In the genomic region with DNA sequence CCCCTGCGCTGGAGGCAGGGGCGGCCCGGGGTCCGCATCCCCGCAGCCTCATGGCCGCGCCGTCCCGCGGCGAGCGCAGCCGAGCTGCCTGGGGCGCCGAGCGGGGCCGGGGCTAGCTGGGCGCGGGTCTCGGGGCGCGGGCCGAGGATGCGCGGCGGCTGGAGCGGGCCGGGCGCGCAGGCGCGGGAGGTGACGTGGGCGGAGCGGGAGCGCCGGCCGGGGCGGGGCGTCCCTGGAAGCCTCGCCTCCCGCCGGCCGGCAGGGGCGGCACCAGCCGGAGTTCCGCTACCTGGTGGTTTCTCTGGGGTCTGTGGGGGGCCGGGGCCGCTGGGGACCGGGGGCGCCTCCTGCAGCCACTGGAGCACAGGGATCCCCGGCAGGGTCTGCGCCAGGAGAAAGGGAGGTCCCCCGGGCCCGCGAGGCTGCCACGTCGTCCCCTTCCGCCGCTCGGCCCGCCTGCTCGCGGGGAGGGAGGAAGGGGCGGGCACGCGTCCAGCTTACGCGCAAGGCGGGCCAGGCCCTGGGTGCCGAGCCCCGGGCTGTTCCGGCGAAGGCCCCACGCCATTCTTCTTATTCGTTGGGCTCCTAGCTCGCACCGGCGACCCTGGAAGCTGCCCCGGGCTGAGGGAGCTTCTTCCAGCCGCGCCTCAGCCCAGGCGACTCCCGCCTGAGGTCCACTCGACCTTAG, we compare ENCODE assay signal across 1 cellular context.
A peak's percentile ranks its signal among the peaks of the same experiment; 100 is the strongest.
TF ChIP-seq lines count a peak whose summit lies in the region.

A gene with protein sequence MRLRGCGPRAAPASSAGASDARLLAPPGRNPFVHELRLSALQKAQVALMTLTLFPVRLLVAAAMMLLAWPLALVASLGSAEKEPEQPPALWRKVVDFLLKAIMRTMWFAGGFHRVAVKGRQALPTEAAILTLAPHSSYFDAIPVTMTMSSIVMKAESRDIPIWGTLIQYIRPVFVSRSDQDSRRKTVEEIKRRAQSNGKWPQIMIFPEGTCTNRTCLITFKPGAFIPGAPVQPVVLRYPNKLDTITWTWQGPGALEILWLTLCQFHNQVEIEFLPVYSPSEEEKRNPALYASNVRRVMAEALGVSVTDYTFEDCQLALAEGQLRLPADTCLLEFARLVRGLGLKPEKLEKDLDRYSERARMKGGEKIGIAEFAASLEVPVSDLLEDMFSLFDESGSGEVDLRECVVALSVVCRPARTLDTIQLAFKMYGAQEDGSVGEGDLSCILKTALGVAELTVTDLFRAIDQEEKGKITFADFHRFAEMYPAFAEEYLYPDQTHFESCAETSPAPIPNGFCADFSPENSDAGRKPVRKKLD (minus strand): TSS at position 168 of the 688 bp plus-strand sequence. CDS start 116 bp downstream, at position 52.

TF ChIP-seq in HepG2, 621 proteins besides CTCF, POLR2A, EP300 and RAD21 (continued from another document):
- TF ChIP-seq, protein P1, sequence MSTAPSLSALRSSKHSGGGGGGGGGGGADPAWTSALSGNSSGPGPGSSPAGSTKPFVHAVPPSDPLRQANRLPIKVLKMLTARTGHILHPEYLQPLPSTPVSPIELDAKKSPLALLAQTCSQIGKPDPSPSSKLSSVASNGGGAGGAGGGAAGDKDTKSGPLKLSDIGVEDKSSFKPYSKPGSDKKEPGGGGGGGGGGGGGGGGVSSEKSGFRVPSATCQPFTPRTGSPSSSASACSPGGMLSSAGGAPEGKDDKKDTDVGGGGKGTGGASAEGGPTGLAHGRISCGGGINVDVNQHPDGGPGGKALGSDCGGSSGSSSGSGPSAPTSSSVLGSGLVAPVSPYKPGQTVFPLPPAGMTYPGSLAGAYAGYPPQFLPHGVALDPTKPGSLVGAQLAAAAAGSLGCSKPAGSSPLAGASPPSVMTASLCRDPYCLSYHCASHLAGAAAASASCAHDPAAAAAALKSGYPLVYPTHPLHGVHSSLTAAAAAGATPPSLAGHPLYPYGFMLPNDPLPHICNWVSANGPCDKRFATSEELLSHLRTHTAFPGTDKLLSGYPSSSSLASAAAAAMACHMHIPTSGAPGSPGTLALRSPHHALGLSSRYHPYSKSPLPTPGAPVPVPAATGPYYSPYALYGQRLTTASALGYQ (CRISPR knock-in tag; IDR thresholded peaks at IDR 0.05) = no peak
- no peak for TF ChIP-seq CHD2 (IDR thresholded peaks at IDR 0.05; ENCODE audit: low read depth, low read length)
- peak; percentile 79 for TF ChIP-seq RBFOX2 (IDR thresholded peaks at IDR 0.05; ENCODE audit: low read depth, low read length)
- no peak for TF ChIP-seq ZNF567 (CRISPR knock-in tag; IDR thresholded peaks at IDR 0.05; ENCODE audit: borderline replicate concordance)
- TF ChIP-seq ZNF782 (CRISPR knock-in tag; IDR thresholded peaks at IDR 0.05; ENCODE audit: borderline replicate concordance) = no peak
- TF ChIP-seq TCF7L2 (IDR thresholded peaks at IDR 0.05; ENCODE audit: low read depth, low read length) = no peak
- TF ChIP-seq ZMYM3 (CRISPR knock-in tag; IDR thresholded peaks at IDR 0.05) = 0 out of 2 replicates have a peak, but pooled peaks have one; percentile 23
- no peak for TF ChIP-seq ZNF282 (IDR thresholded peaks at IDR 0.05; ENCODE audit: partially characterized antibody)
- no peak for TF ChIP-seq ZNF747 (CRISPR knock-in tag; IDR thresholded peaks at IDR 0.05; ENCODE audit: borderline replicate concordance)
- no peak for TF ChIP-seq HDAC1 (CRISPR knock-in tag; IDR thresholded peaks at IDR 0.05)
- TF ChIP-seq ZNF780A (CRISPR knock-in tag; IDR thresholded peaks at IDR 0.05) = no peak
- TF ChIP-seq ZNF331 (CRISPR knock-in tag; IDR thresholded peaks at IDR 0.05) = peak; percentile 34; the same call in 1 of the 2 replicates
- TF ChIP-seq TGIF2 (CRISPR knock-in tag; IDR thresholded peaks at IDR 0.05) = no peak
- peak; percentile 60 for TF ChIP-seq ETV5 (CRISPR knock-in tag; IDR thresholded peaks at IDR 0.05; ENCODE audit: borderline replicate concordance)
- TF ChIP-seq, protein P2, sequence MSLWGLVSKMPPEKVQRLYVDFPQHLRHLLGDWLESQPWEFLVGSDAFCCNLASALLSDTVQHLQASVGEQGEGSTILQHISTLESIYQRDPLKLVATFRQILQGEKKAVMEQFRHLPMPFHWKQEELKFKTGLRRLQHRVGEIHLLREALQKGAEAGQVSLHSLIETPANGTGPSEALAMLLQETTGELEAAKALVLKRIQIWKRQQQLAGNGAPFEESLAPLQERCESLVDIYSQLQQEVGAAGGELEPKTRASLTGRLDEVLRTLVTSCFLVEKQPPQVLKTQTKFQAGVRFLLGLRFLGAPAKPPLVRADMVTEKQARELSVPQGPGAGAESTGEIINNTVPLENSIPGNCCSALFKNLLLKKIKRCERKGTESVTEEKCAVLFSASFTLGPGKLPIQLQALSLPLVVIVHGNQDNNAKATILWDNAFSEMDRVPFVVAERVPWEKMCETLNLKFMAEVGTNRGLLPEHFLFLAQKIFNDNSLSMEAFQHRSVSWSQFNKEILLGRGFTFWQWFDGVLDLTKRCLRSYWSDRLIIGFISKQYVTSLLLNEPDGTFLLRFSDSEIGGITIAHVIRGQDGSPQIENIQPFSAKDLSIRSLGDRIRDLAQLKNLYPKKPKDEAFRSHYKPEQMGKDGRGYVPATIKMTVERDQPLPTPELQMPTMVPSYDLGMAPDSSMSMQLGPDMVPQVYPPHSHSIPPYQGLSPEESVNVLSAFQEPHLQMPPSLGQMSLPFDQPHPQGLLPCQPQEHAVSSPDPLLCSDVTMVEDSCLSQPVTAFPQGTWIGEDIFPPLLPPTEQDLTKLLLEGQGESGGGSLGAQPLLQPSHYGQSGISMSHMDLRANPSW (CRISPR knock-in tag; IDR thresholded peaks at IDR 0.05; ENCODE audit: borderline replicate concordance) = no peak
- TF ChIP-seq ZNF160 (CRISPR knock-in tag; IDR thresholded peaks at IDR 0.05) = no peak
- no peak for TF ChIP-seq KLF15 (CRISPR knock-in tag; IDR thresholded peaks at IDR 0.05; ENCODE audit: borderline replicate concordance)
- no peak for TF ChIP-seq SP140L (CRISPR knock-in tag; IDR thresholded peaks at IDR 0.05; ENCODE audit: borderline replicate concordance)
- no peak for TF ChIP-seq NONO (IDR thresholded peaks at IDR 0.05)
- no peak for TF ChIP-seq NONO (CRISPR knock-in tag; conservative IDR thresholded peaks at IDR 0.05)
- TF ChIP-seq, protein P3, sequence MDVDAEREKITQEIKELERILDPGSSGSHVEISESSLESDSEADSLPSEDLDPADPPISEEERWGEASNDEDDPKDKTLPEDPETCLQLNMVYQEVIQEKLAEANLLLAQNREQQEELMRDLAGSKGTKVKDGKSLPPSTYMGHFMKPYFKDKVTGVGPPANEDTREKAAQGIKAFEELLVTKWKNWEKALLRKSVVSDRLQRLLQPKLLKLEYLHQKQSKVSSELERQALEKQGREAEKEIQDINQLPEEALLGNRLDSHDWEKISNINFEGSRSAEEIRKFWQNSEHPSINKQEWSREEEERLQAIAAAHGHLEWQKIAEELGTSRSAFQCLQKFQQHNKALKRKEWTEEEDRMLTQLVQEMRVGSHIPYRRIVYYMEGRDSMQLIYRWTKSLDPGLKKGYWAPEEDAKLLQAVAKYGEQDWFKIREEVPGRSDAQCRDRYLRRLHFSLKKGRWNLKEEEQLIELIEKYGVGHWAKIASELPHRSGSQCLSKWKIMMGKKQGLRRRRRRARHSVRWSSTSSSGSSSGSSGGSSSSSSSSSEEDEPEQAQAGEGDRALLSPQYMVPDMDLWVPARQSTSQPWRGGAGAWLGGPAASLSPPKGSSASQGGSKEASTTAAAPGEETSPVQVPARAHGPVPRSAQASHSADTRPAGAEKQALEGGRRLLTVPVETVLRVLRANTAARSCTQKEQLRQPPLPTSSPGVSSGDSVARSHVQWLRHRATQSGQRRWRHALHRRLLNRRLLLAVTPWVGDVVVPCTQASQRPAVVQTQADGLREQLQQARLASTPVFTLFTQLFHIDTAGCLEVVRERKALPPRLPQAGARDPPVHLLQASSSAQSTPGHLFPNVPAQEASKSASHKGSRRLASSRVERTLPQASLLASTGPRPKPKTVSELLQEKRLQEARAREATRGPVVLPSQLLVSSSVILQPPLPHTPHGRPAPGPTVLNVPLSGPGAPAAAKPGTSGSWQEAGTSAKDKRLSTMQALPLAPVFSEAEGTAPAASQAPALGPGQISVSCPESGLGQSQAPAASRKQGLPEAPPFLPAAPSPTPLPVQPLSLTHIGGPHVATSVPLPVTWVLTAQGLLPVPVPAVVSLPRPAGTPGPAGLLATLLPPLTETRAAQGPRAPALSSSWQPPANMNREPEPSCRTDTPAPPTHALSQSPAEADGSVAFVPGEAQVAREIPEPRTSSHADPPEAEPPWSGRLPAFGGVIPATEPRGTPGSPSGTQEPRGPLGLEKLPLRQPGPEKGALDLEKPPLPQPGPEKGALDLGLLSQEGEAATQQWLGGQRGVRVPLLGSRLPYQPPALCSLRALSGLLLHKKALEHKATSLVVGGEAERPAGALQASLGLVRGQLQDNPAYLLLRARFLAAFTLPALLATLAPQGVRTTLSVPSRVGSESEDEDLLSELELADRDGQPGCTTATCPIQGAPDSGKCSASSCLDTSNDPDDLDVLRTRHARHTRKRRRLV (CRISPR knock-in tag; IDR thresholded peaks at IDR 0.05) = no peak
- TF ChIP-seq ZNF335 (CRISPR knock-in tag; IDR thresholded peaks at IDR 0.05) = no peak
- peak; percentile 53; the same call in 1 of the 2 replicates for TF ChIP-seq HIVEP1 (CRISPR knock-in tag; IDR thresholded peaks at IDR 0.05)
- TF ChIP-seq ZBTB14 (CRISPR knock-in tag; IDR thresholded peaks at IDR 0.05) = no peak
- no peak for TF ChIP-seq ZNF703 (CRISPR knock-in tag; IDR thresholded peaks at IDR 0.05; ENCODE audit: borderline replicate concordance)
- TF ChIP-seq CENPBD1 (CRISPR knock-in tag; IDR thresholded peaks at IDR 0.05; ENCODE audit: borderline replicate concordance, low read depth) = no peak
- TF ChIP-seq, protein P4, sequence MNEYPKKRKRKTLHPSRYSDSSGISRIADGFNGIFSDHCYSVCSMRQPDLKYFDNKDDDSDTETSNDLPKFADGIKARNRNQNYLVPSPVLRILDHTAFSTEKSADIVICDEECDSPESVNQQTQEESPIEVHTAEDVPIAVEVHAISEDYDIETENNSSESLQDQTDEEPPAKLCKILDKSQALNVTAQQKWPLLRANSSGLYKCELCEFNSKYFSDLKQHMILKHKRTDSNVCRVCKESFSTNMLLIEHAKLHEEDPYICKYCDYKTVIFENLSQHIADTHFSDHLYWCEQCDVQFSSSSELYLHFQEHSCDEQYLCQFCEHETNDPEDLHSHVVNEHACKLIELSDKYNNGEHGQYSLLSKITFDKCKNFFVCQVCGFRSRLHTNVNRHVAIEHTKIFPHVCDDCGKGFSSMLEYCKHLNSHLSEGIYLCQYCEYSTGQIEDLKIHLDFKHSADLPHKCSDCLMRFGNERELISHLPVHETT (CRISPR knock-in tag; conservative IDR thresholded peaks at IDR 0.05) = no peak
- TF ChIP-seq, protein P5, sequence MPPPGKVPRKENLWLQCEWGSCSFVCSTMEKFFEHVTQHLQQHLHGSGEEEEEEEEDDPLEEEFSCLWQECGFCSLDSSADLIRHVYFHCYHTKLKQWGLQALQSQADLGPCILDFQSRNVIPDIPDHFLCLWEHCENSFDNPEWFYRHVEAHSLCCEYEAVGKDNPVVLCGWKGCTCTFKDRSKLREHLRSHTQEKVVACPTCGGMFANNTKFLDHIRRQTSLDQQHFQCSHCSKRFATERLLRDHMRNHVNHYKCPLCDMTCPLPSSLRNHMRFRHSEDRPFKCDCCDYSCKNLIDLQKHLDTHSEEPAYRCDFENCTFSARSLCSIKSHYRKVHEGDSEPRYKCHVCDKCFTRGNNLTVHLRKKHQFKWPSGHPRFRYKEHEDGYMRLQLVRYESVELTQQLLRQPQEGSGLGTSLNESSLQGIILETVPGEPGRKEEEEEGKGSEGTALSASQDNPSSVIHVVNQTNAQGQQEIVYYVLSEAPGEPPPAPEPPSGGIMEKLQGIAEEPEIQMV (CRISPR knock-in tag; IDR thresholded peaks at IDR 0.05; ENCODE audit: low read depth) = no peak
- no peak for TF ChIP-seq NR2F6 (IDR thresholded peaks at IDR 0.05)
- TF ChIP-seq NR2F6 (CRISPR knock-in tag; IDR thresholded peaks at IDR 0.05) = no peak
- TF ChIP-seq POLR2G (IDR thresholded peaks at IDR 0.05; ENCODE audit: low read depth, low read length) = peak; percentile 60
- TF ChIP-seq, protein P6, sequence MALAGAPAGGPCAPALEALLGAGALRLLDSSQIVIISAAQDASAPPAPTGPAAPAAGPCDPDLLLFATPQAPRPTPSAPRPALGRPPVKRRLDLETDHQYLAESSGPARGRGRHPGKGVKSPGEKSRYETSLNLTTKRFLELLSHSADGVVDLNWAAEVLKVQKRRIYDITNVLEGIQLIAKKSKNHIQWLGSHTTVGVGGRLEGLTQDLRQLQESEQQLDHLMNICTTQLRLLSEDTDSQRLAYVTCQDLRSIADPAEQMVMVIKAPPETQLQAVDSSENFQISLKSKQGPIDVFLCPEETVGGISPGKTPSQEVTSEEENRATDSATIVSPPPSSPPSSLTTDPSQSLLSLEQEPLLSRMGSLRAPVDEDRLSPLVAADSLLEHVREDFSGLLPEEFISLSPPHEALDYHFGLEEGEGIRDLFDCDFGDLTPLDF (CRISPR knock-in tag; IDR thresholded peaks at IDR 0.05) = no peak
- peak; percentile 46; the same call in 1 of the 2 replicates for TF ChIP-seq ZNF552 (CRISPR knock-in tag; IDR thresholded peaks at IDR 0.05; ENCODE audit: borderline replicate concordance)
- no peak for TF ChIP-seq ZSCAN20 (CRISPR knock-in tag; IDR thresholded peaks at IDR 0.05; ENCODE audit: borderline replicate concordance)
